ENCODE assay signal across 22 cellular contexts in genomic region chr4:52107745-52108144, GRCh38. TPM values are rescaled to one million over a fixed set of nuclear protein-coding genes. Genes with fewer than 3 reads are reported as not detected.
DNase-seq lines count a peak whose midpoint lies in the region; TF ChIP-seq lines count a peak whose summit lies in the region.
"Had no signal": no experiment of that assay in that cellular context is flagged by ENCODE, and none has a peak within 500 bp of the region (broad histone marks: within the 10 kb centered on the region; RNA-seq: fewer than 3 reads in every experiment).

No MANE protein-coding gene starts in this region.

- H3K27me3 ChIP-seq in osteoblast (ENCODE audit: insufficient read depth, low read length) (no peaks in the 10 kb centered on the region), Caco-2 (replicated peaks; ENCODE audit: control insufficient read depth, insufficient read depth, low read length) (no peaks in the 10 kb centered on the region)
- H3K27me3 ChIP-seq: BLaER1 treated with 17β-estradiol and CSF1 and Interleukin-3, amounts not matched to agents 10 nM and 100 nM; esophagus squamous epithelium; MG63 had no signal

- intact Hi-C loops in Caco-2 (cut with micrococcal nuclease; ENCODE audit: unreplicated experiment) = loop anchor here (5.0 to 10.0 kb wide), 2 partner anchors 127 to 875 kb away; no protein-coding TSS in a partner anchor
- intact Hi-C loops in activated T-helper 2 cell treated with anti-CD3 and anti-CD28 coated beads, Interferon-gamma antibody, Interleukin-2, Interleukin-4, amounts not matched to agents 10 μg/mL and 5 μg/mL and 100 μg/mL, durations not matched to agents 14 hours and 24 hours and 36 hours (cut with micrococcal nuclease) = no loop called here

- H3K36me3 ChIP-seq in osteoblast (ENCODE audit: insufficient read depth, low read length) (no peaks in the 10 kb centered on the region), Caco-2 (ENCODE audit: control insufficient read depth, insufficient read depth, low read length) (no peaks in the 10 kb centered on the region)
- H3K36me3 ChIP-seq: BLaER1 treated with 17β-estradiol and CSF1 and Interleukin-3, amounts not matched to agents 10 nM and 100 nM; esophagus squamous epithelium; MG63 had no signal

- no peak overlapping the region for H2AFZ ChIP-seq in osteoblast (ENCODE audit: low read length)

- H3K36me3 Mint-ChIP-seq in chondrocyte (ENCODE audit: low read depth) (no peaks in the 10 kb centered on the region), Caco-2 (ENCODE audit: insufficient read depth, unreplicated experiment) (no peaks in the 10 kb centered on the region)
- no peaks in the 10 kb centered on the region for H3K36me3 Mint-ChIP-seq in activated T-helper 2 cell treated with anti-CD3 and anti-CD28 coated beads, Interferon-gamma antibody, Interleukin-2, Interleukin-4, amounts not matched to agents 10 μg/mL and 5 μg/mL and 100 μg/mL, durations not matched to agents 14 hours and 24 hours and 36 hours (ENCODE audit: low read depth)
- H3K36me3 Mint-ChIP-seq: activated naive CD4-positive, alpha-beta T cell treated with anti-CD3 and anti-CD28 coated beads, Interleukin-2, amount 50 U/mL, for 72 hours; memory B cell had no signal

- peaks cover 33% of the 10 kb centered on the region for H3K4me1 Mint-ChIP-seq in chondrocyte (ENCODE audit: low read depth)
- H3K4me1 Mint-ChIP-seq in Caco-2 (ENCODE audit: low read depth, unreplicated experiment) = no peaks in the 10 kb centered on the region
- H3K4me1 Mint-ChIP-seq in activated T-helper 2 cell treated with anti-CD3 and anti-CD28 coated beads, Interferon-gamma antibody, Interleukin-2, Interleukin-4, amounts not matched to agents 10 μg/mL and 5 μg/mL and 100 μg/mL, durations not matched to agents 14 hours and 24 hours and 36 hours (ENCODE audit: low read depth) = no peaks in the 10 kb centered on the region
- H3K4me1 Mint-ChIP-seq: memory B cell had no signal

- no peaks in the 10 kb centered on the region for H3K9me3 ChIP-seq in osteoblast (ENCODE audit: low read depth, low read length)
- no peaks in the 10 kb centered on the region for H3K9me3 ChIP-seq in Caco-2
- H3K9me3 ChIP-seq: BLaER1 treated with 17β-estradiol and CSF1 and Interleukin-3, amounts not matched to agents 10 nM and 100 nM; esophagus squamous epithelium; MG63 had no signal

- CTCF ChIA-PET in Caco-2 (lab: Charles Lee) = no interaction called here

- no peak overlapping the region for H3K27ac ChIP-seq in osteoblast (ENCODE audit: low read depth, low read length)
- H3K27ac ChIP-seq: 22Rv1; BLaER1 treated with 17β-estradiol and CSF1 and Interleukin-3, amounts not matched to agents 10 nM and 100 nM; esophagus squamous epithelium had no signal

- H3K4me2 ChIP-seq in osteoblast (ENCODE audit: insufficient read depth, low read length) = no peak overlapping the region
- H3K4me2 ChIP-seq: BLaER1 treated with 17β-estradiol and CSF1 and Interleukin-3, amounts not matched to agents 10 nM and 100 nM had no signal

- DNase-seq in DMS 273 (lab: John Stamatoyannopoulos, UW; ENCODE audit: unreplicated experiment) = peak; percentile 44
- DNase-seq in DMS 273 treated with DMSO at 0.1 percent for 48 hours (lab: John Stamatoyannopoulos, UW) = no peak
- DNase-seq in NCI-H69 (lab: John Stamatoyannopoulos, UW) = peak; percentile 5
- no peak for DNase-seq in chondrocyte (ENCODE audit: low spot score)
- DNase-seq in osteoblast (ENCODE audit: insufficient read length, low spot score, missing footprints) = no peak
- DNase-seq in islet precursor cell = no peak
- DNase-seq in Caco-2 = no peak
- DNase-seq in activated T-helper 2 cell treated with anti-CD3 and anti-CD28 coated beads, Interferon-gamma antibody, Interleukin-2, Interleukin-4, amounts not matched to agents 10 μg/mL and 5 μg/mL and 100 μg/mL, durations not matched to agents 14 hours and 24 hours and 36 hours (ENCODE audit: low spot score) = no peak
- DNase-seq: activated CD4-positive, alpha-beta T cell treated with anti-CD3 and anti-CD28 coated beads, Interleukin-2, amount 50 U/mL, for 4 hours; activated T-cell treated with anti-CD3 and anti-CD28 coated beads, Interleukin-2, amount 50 U/mL, for 24 hours; esophagus squamous epithelium; MG63; NCI-H2029 treated with DMSO at 0.1 percent for 48 hours; NCI-H510A treated with DMSO at 0.1 percent for 48 hours; retina; stimulated activated naive CD8-positive, alpha-beta T cell treated with anti-CD3 and anti-CD28 coated beads, Interleukin-15, Interleukin-2, amounts not matched to agents 100 U/mL and 50 U/mL, for 24 hours; SW 1271 had no signal

- H3K79me2 ChIP-seq in osteoblast (ENCODE audit: insufficient read depth, low read length) = no peaks in the 10 kb centered on the region

- POLR2A ChIA-PET in Caco-2 (lab: Charles Lee) = no interaction called here

- H3K27me3 Mint-ChIP-seq in chondrocyte (ENCODE audit: low read depth) = no peaks in the 10 kb centered on the region
- peaks cover 2% of the 10 kb centered on the region for H3K27me3 Mint-ChIP-seq in Caco-2 (ENCODE audit: insufficient read depth, unreplicated experiment)
- H3K27me3 Mint-ChIP-seq in activated T-helper 2 cell treated with anti-CD3 and anti-CD28 coated beads, Interferon-gamma antibody, Interleukin-2, Interleukin-4, amounts not matched to agents 10 μg/mL and 5 μg/mL and 100 μg/mL, durations not matched to agents 14 hours and 24 hours and 36 hours (ENCODE audit: low read depth) = no peaks in the 10 kb centered on the region

- no peaks in the 10 kb centered on the region for H3K9me3 Mint-ChIP-seq in chondrocyte (ENCODE audit: low read depth)
- H3K9me3 Mint-ChIP-seq in Caco-2 (ENCODE audit: unreplicated experiment) = no peaks in the 10 kb centered on the region
- no peaks in the 10 kb centered on the region for H3K9me3 Mint-ChIP-seq in activated T-helper 2 cell treated with anti-CD3 and anti-CD28 coated beads, Interferon-gamma antibody, Interleukin-2, Interleukin-4, amounts not matched to agents 10 μg/mL and 5 μg/mL and 100 μg/mL, durations not matched to agents 14 hours and 24 hours and 36 hours
- H3K9me3 Mint-ChIP-seq: activated naive CD4-positive, alpha-beta T cell treated with anti-CD3 and anti-CD28 coated beads, Interleukin-2, amount 50 U/mL, for 72 hours; activated T-cell treated with anti-CD3 and anti-CD28 coated beads, Interleukin-2, amount 50 U/mL, for 24 hours; memory B cell had no signal

- no TSS peak for BruUV-seq in Caco-2 (replicated peaks; lab: Mats Ljungman, UMichigan)

- H3K4me3 Mint-ChIP-seq in chondrocyte (ENCODE audit: unreplicated experiment) = no peak overlapping the region
- no peak overlapping the region for H3K4me3 Mint-ChIP-seq in Caco-2 (ENCODE audit: unreplicated experiment)
- H3K4me3 Mint-ChIP-seq in activated T-helper 2 cell treated with anti-CD3 and anti-CD28 coated beads, Interferon-gamma antibody, Interleukin-2, Interleukin-4, amounts not matched to agents 10 μg/mL and 5 μg/mL and 100 μg/mL, durations not matched to agents 14 hours and 24 hours and 36 hours (ENCODE audit: low read depth) = no peak overlapping the region
- H3K4me3 Mint-ChIP-seq: activated T-cell treated with anti-CD3 and anti-CD28 coated beads, Interleukin-2, amount 50 U/mL, for 24 hours; memory B cell; neural crest cell had no signal

- H3K27ac Mint-ChIP-seq in chondrocyte (ENCODE audit: unreplicated experiment) = no peak overlapping the region
- H3K27ac Mint-ChIP-seq in Caco-2 (ENCODE audit: unreplicated experiment) = no peak overlapping the region
- no peak overlapping the region for H3K27ac Mint-ChIP-seq in activated T-helper 2 cell treated with anti-CD3 and anti-CD28 coated beads, Interferon-gamma antibody, Interleukin-2, Interleukin-4, amounts not matched to agents 10 μg/mL and 5 μg/mL and 100 μg/mL, durations not matched to agents 14 hours and 24 hours and 36 hours
- H3K27ac Mint-ChIP-seq: activated naive CD4-positive, alpha-beta T cell treated with anti-CD3 and anti-CD28 coated beads, Interleukin-2, amount 50 U/mL, for 72 hours; activated T-cell treated with anti-CD3 and anti-CD28 coated beads, Interleukin-2, amount 50 U/mL, for 24 hours; memory B cell had no signal

- TF ChIP-seq CTCF in chondrocyte (IDR thresholded peaks at IDR 0.05) (peak; percentile 59), osteoblast (IDR thresholded peaks at IDR 0.05; ENCODE audit: extremely low read depth, low read depth, low read length) (peak; percentile 24), Caco-2 (IDR thresholded peaks at IDR 0.05; ENCODE audit: insufficient read depth in 1 of 2, low read depth in 1 of 2, low read length in 1 of 2, severe bottlenecking in 1 of 2, unreplicated experiment in 1 of 2) (no peak)

- H4K20me1 ChIP-seq in osteoblast (ENCODE audit: insufficient read depth, low read length) = no peaks in the 10 kb centered on the region
- H4K20me1 ChIP-seq: BLaER1 treated with 17β-estradiol and CSF1 and Interleukin-3, amounts not matched to agents 10 nM and 100 nM had no signal

- H3K4me1 ChIP-seq in osteoblast (ENCODE audit: insufficient read depth, low read length) = peaks cover 5% of the 10 kb centered on the region
- no peaks in the 10 kb centered on the region for H3K4me1 ChIP-seq in Caco-2
- H3K4me1 ChIP-seq: esophagus squamous epithelium had no signal

- H3K4me3 ChIP-seq in osteoblast (ENCODE audit: insufficient read depth, low read length) (no peak overlapping the region), Caco-2 (ENCODE audit: low read depth, low read length) (no peak overlapping the region)
- H3K4me3 ChIP-seq: BLaER1 treated with 17β-estradiol and CSF1 and Interleukin-3, amounts not matched to agents 10 nM and 100 nM; esophagus squamous epithelium; MG63 had no signal

RNA-seq across cellular contexts. Expression of gene SPATA18, which starts 56.6 kb away (rescaled TPM):
- total RNA-seq in chondrocyte (17.9 to 18.7 TPM (median 18.6 TPM) in 3 replicates), osteoblast (30.8 and 41.3 TPM in 2 replicates), Caco-2 (2022) (not detected in 2 replicates)
- 0.16 TPM in 1 of 2 replicates, not detected in the other for total RNA-seq in activated T-helper 2 cell treated with anti-CD3 and anti-CD28 coated beads, Interferon-gamma antibody, Interleukin-2, Interleukin-4, amounts not matched to agents 10 μg/mL and 5 μg/mL and 100 μg/mL, durations not matched to agents 14 hours and 24 hours and 36 hours

Comparison
In these comparisons a context has a peak if more than half of its experiments do, and no peak if none do; other contexts are left out.
1. DNase-seq: peak in DMS 273 (single experiment) and NCI-H69 (single experiment); none in DMS 273 treated with DMSO at 0.1 percent for 48 hours (single experiment), chondrocyte (single experiment), osteoblast (single experiment), islet precursor cell (single experiment), Caco-2 (0 of 2) and activated T-helper 2 cell treated with anti-CD3 and anti-CD28 coated beads, Interferon-gamma antibody, Interleukin-2, Interleukin-4, amounts not matched to agents 10 μg/mL and 5 μg/mL and 100 μg/mL, durations not matched to agents 14 hours and 24 hours and 36 hours (single experiment).
2. CTCF ChIP-seq: peak in chondrocyte (single experiment) and osteoblast (single experiment); none in Caco-2 (0 of 2).
3. RNA of gene SPATA18, which starts 56.6 kb away (total RNA-seq): 30.8 to 41.3 TPM in osteoblast and 17.9 to 18.7 TPM in chondrocyte; 0.16 TPM in activated T-helper 2 cell treated with anti-CD3 and anti-CD28 coated beads, Interferon-gamma antibody, Interleukin-2, Interleukin-4, amounts not matched to agents 10 μg/mL and 5 μg/mL and 100 μg/mL, durations not matched to agents 14 hours and 24 hours and 36 hours and not detected in Caco-2; every median in the first group is over 10 times any median in the second.